Comparison of ENCODE assay signal across 24 cellular contexts in genomic region chr4:33658971-33659370, GRCh38.
A peak's percentile ranks its signal among the peaks of the same experiment; 100 is the strongest.
DNase-seq lines count a peak whose midpoint lies in the region; ATAC-seq and TF ChIP-seq lines count a peak whose summit lies in the region.
"Had no signal": no experiment of that assay in that cellular context is flagged by ENCODE, and none has a peak within 500 bp of the region (broad histone marks: within the 10 kb centered on the region; RNA-seq: fewer than 3 reads in every experiment).

No MANE protein-coding gene starts in this region.

- H3K27ac ChIP-seq in foreskin keratinocyte = no peak overlapping the region
- H3K27ac ChIP-seq: A549, BLaER1, SJCRH30 had no signal

- H3K4me1 ChIP-seq in foreskin keratinocyte = no peaks in the 10 kb centered on the region
- H3K4me1 ChIP-seq: A549, BLaER1, Caco-2, SJCRH30 had no signal

- peaks cover 25% of the 10 kb centered on the region for H3K9me3 Mint-ChIP-seq in mesothelial cell of epicardium

- no peak overlapping the region for H3K4me3 ChIP-seq in fibroblast of mammary gland (ENCODE audit: control insufficient read depth, low read depth, low read length)
- H3K4me3 ChIP-seq: A549, BLaER1, SJCRH30 had no signal

- H3K36me3 Mint-ChIP-seq in mesothelial cell of epicardium = peaks cover 6% of the 10 kb centered on the region
- H3K36me3 Mint-ChIP-seq: IgD-negative memory B cell had no signal

- peak overlapping the region; percentile 18 for H3K27ac Mint-ChIP-seq in mesothelial cell of epicardium
- H3K27ac Mint-ChIP-seq: CD4-positive, alpha-beta T cell; IgD-negative memory B cell had no signal

- H3K4me1 Mint-ChIP-seq in mesothelial cell of epicardium = peaks cover 8% of the 10 kb centered on the region
- H3K4me1 Mint-ChIP-seq: IgD-negative memory B cell had no signal

- DNase-seq in NCI-H446 treated with DMSO at 0.1 percent for 48 hours (lab: John Stamatoyannopoulos, UW) (peak; percentile 34), fibroblast of mammary gland (ENCODE audit: low read depth) (peak; percentile 46), mesothelial cell of epicardium (ENCODE audit: low spot score in 2 of 2, unreplicated experiment in 2 of 2) (no peak), stromal cell of bone marrow (ENCODE audit: low read depth) (peak; percentile 1), cerebellum (ENCODE audit: low spot score) (no peak), T1000 (lab: John Stamatoyannopoulos, UW) (no peak), foreskin keratinocyte (no peak)
- no peak for DNase-seq in stimulated activated CD4-positive, alpha-beta T cell treated with anti-CD3 and anti-CD28 coated beads, Interleukin-12 subunit alpha, Interleukin-12 subunit beta, amount 100 ng/mL, for 4 hours
- DNase-seq: Caco-2; CD4-positive, alpha-beta T cell; DMS 273 treated with DMSO at 0.1 percent for 48 hours; DND-41; H7; Karpas-422; NCI-H1417; NCI-H1694 treated with DMSO at 0.1 percent for 48 hours; NCI-H2081 treated with DMSO at 0.1 percent for 48 hours; NCI-H2171 treated with DMSO at 0.1 percent for 48 hours; NCI-H526 treated with DMSO at 0.1 percent for 48 hours; OCI-M1; SJCRH30 had no signal

- H3K27me3 Mint-ChIP-seq in mesothelial cell of epicardium (ENCODE audit: low read depth) = no peaks in the 10 kb centered on the region
- H3K27me3 Mint-ChIP-seq: CD4-positive, alpha-beta T cell; IgD-negative memory B cell had no signal

- H3K27me3 ChIP-seq in foreskin keratinocyte = no peaks in the 10 kb centered on the region
- H3K27me3 ChIP-seq: BLaER1, SJCRH30 had no signal

- no peak for TF ChIP-seq CTCF in fibroblast of mammary gland (conservative IDR thresholded peaks at IDR 0.05; ENCODE audit: control insufficient read depth, insufficient read depth, low read depth, low read length)
- TF ChIP-seq CTCF in mesothelial cell of epicardium (IDR thresholded peaks at IDR 0.05; ENCODE audit: unreplicated experiment) = no peak
- TF ChIP-seq CTCF in foreskin keratinocyte (conservative IDR thresholded peaks at IDR 0.05) = no peak

- no peak for ATAC-seq in foreskin keratinocyte
- ATAC-seq: A549 had no signal

- H3K4me3 Mint-ChIP-seq in mesothelial cell of epicardium = no peak overlapping the region
- H3K4me3 Mint-ChIP-seq: CD4-positive, alpha-beta T cell; IgD-negative memory B cell had no signal

Comparison
In these comparisons a context has a peak if more than half of its experiments do, and no peak if none do; other contexts are left out.
1. DNase-seq: peak in NCI-H446 treated with DMSO at 0.1 percent for 48 hours (single experiment), fibroblast of mammary gland (single experiment) and stromal cell of bone marrow (single experiment); none in mesothelial cell of epicardium (0 of 2), stimulated activated CD4-positive, alpha-beta T cell treated with anti-CD3 and anti-CD28 coated beads, Interleukin-12 subunit alpha, Interleukin-12 subunit beta, amount 100 ng/mL, for 4 hours (single experiment), cerebellum (single experiment), T1000 (single experiment) and foreskin keratinocyte (0 of 2).